In the genomic region with DNA sequence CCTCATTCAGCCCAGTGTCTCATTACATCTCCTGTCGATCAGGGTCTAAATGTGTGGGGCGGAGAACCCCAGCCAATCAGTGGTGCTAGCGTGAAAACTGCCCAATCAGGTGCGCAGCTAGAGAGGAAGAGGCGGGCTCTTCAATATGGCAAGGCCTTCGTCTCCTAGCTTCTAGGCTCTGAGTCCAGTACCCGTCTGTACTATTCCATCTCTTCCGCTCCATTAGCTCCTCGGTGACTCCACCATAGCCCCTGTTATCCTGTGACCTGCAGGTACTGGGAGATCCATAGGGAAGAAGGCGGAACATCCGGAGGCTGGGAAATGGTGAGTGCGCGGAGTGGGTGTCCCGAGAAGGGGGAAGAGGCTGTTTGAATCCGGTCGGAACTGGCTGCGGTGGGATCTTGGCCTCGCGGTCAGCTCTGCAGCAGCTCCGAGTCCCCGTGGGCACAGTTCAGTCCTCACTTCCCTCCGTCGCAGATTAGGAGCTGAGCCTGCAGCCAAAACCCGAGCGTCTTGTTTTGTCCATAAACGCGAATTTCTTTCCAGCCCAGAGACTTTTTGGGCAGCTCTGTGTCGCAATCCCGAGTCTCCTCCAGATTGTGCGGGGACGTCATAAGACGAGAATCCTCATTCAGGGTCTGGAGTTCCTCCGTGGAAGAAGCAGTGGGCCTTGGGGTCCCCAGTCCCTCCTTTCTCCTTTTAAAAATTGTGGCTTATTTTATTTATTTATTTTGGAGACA, we compare ENCODE assay signal across 8 cellular contexts. TPM values are rescaled to one million over a fixed set of nuclear protein-coding genes. Genes with fewer than 3 reads are reported as not detected.
DNase-seq lines count a peak whose midpoint lies in the region; ATAC-seq, FAIRE-seq and TF ChIP-seq lines count a peak whose summit lies in the region.

ZNF727 (plus strand) TSS at position 134 of the 740 bp plus-strand sequence; CDS start at position 322, 188 bp downstream.

- no peak within 1 kb of the TSS for H3K27ac Mint-ChIP-seq in progenitor cell of endocrine pancreas

- H3K4me1 Mint-ChIP-seq in activated T-cell treated with anti-CD3 and anti-CD28 coated beads, Interleukin-2, amount 50 U/mL, for 4 hours (ENCODE audit: low read depth) = no peaks in the 10 kb centered on the region
- no peaks in the 10 kb centered on the region for H3K4me1 Mint-ChIP-seq in progenitor cell of endocrine pancreas (ENCODE audit: low read depth)

- peaks cover 28% of the 10 kb centered on the region for H3K9me3 Mint-ChIP-seq in activated T-cell treated with anti-CD3 and anti-CD28 coated beads, Interleukin-2, amount 50 U/mL, for 4 hours
- peaks cover 47% of the 10 kb centered on the region for H3K9me3 Mint-ChIP-seq in progenitor cell of endocrine pancreas (ENCODE audit: low read depth)

- TF ChIP-seq CTCF in progenitor cell of endocrine pancreas (IDR thresholded peaks at IDR 0.05; ENCODE audit: unreplicated experiment) = no peak

- H3K27me3 Mint-ChIP-seq in activated T-cell treated with anti-CD3 and anti-CD28 coated beads, Interleukin-2, amount 50 U/mL, for 4 hours (ENCODE audit: low read depth) = no peaks in the 10 kb centered on the region
- no peaks in the 10 kb centered on the region for H3K27me3 Mint-ChIP-seq in progenitor cell of endocrine pancreas

- intact Hi-C loops in left colon (cut with DNase I, micrococcal nuclease) = no loop called here

- H3K36me3 Mint-ChIP-seq in activated T-cell treated with anti-CD3 and anti-CD28 coated beads, Interleukin-2, amount 50 U/mL, for 4 hours (ENCODE audit: insufficient read depth) = no peaks in the 10 kb centered on the region
- peaks cover 1% of the 10 kb centered on the region for H3K36me3 Mint-ChIP-seq in progenitor cell of endocrine pancreas (ENCODE audit: insufficient read depth)

- FAIRE-seq in GM19239 (lab: Jason Lieb, UNC) = no peak

- peak; percentile 74 to 82 for ATAC-seq in activated T-cell treated with anti-CD3 and anti-CD28 coated beads, Interleukin-2, amount 50 U/mL, for 4 hours
- ATAC-seq in left colon (peak; percentile 86), HG02763 (IDR thresholded peaks at IDR 0.05; ENCODE audit: unreplicated experiment) (no peak)

- DNase-seq in NCI-H1092 treated with DMSO at 0.1 percent for 48 hours (lab: John Stamatoyannopoulos, UW) (peak; percentile 98), left colon (peak; percentile 48 to 67), HuH-7.5 (ENCODE audit: low spot score) (no peak), GM19239 (ENCODE audit: insufficient read length, low spot score) (no peak), progenitor cell of endocrine pancreas (ENCODE audit: low spot score, unreplicated experiment) (no peak)
- DNase-seq in activated T-cell treated with anti-CD3 and anti-CD28 coated beads, Interleukin-2, amount 50 U/mL, for 4 hours = no peak
- peak; percentile 48 for DNase-seq in stimulated activated CD8-positive, alpha-beta memory T cell treated with anti-CD3 and anti-CD28 coated beads, Interleukin-4, amount 100 ng/mL, for 48 hours

- H3K4me3 Mint-ChIP-seq in activated T-cell treated with anti-CD3 and anti-CD28 coated beads, Interleukin-2, amount 50 U/mL, for 4 hours = peak within 1 kb of the TSS; percentile 67
- no peak within 1 kb of the TSS for H3K4me3 Mint-ChIP-seq in progenitor cell of endocrine pancreas (ENCODE audit: low read depth)

RNA-seq across cellular contexts. Expression of gene ZNF727, which starts in this region (rescaled TPM):
- under 1 TPM in 2 of 3 donors, not detected in 1; 0.18 to 0.83 TPM for total RNA-seq in activated T-cell treated with anti-CD3 and anti-CD28 coated beads, Interleukin-2, amount 50 U/mL, for 4 hours
- total RNA-seq in left colon = 1 to 10 TPM; 1.1 to 1.6 TPM
- not detected in 2 replicates for total RNA-seq in progenitor cell of endocrine pancreas

Comparison
In these comparisons a context has a peak if more than half of its experiments do, and no peak if none do; other contexts are left out.
1. Peak in ATAC-seq in activated T-cell treated with anti-CD3 and anti-CD28 coated beads, Interleukin-2, amount 50 U/mL, for 4 hours; RNA of the gene not detected or under 1 TPM.
2. DNase-seq: peak in NCI-H1092 treated with DMSO at 0.1 percent for 48 hours (single experiment), left colon (2 of 2) and stimulated activated CD8-positive, alpha-beta memory T cell treated with anti-CD3 and anti-CD28 coated beads, Interleukin-4, amount 100 ng/mL, for 48 hours (single experiment); none in activated T-cell treated with anti-CD3 and anti-CD28 coated beads, Interleukin-2, amount 50 U/mL, for 4 hours (single experiment), HuH-7.5 (single experiment), GM19239 (single experiment) and progenitor cell of endocrine pancreas (single experiment).